Comparison of ENCODE assay signal across 18 cellular contexts in the genomic region with DNA sequence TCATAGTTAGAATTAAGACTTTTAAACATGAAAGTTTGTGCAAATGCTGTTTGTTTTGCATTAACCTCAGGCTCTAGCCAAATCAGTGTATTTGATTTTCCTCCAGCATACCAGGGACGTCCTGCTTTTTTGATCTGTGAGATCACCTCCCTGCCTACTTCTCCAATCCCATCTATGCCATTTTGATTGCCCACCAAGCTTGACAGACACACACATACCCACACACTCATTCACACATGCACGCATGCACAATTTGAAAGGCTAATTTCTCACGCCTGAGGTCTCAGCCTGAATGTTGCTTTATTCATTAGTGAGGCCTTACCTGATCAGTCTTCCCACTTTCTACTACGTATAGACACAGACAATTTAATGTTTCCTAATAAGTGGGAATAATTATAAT.
"Had no signal": no experiment of that assay in that cellular context is flagged by ENCODE, and none has a peak within 500 bp of the region (broad histone marks: within the 10 kb centered on the region; RNA-seq: fewer than 3 reads in every experiment).

No MANE protein-coding gene starts in this region.

- H3K27ac ChIP-seq: brain microvascular endothelial cell, dorsolateral prefrontal cortex, esophagus squamous epithelium, parathyroid adenoma, skin epidermis had no signal

- H3K27ac Mint-ChIP-seq: activated naive CD8-positive, alpha-beta T cell; activated T-cell treated with anti-CD3 and anti-CD28 coated beads, Interleukin-2, amount 50 U/mL, for 24 hours; T-helper 2 cell treated with Interferon-gamma antibody and Interleukin-4, amounts not matched to agents 5 μg/mL and 100 μg/mL, for 36 hours had no signal

- H3K36me3 Mint-ChIP-seq: activated naive CD8-positive, alpha-beta T cell had no signal

- H3K9me3 Mint-ChIP-seq: activated T-cell treated with anti-CD3 and anti-CD28 coated beads, Interleukin-2, amount 50 U/mL, for 24 hours; neural crest cell; T-helper 2 cell treated with Interferon-gamma antibody and Interleukin-4, amounts not matched to agents 5 μg/mL and 100 μg/mL, for 36 hours had no signal

- DNase-seq: activated CD4-positive, alpha-beta T cell treated with anti-CD3 and anti-CD28 coated beads, Interleukin-2, amount 50 U/mL, for 4 hours; activated effector memory CD4-positive, alpha-beta T cell treated with Interleukin-2 at 50 U/mL for 16 hours; activated T-cell treated with anti-CD3 and anti-CD28 coated beads, Interleukin-2, amount 50 U/mL, for 24 hours; amygdala; brain microvascular endothelial cell; dorsolateral prefrontal cortex; esophagus squamous epithelium; foreskin fibroblast; left colon; mucosa of descending colon; stimulated activated CD4-positive, alpha-beta T cell treated with anti-CD3 and anti-CD28 coated beads, Interleukin-4, amount 100 ng/mL, for 4 hours; thyroid gland had no signal

- H2AFZ ChIP-seq: parathyroid adenoma had no signal

- H3K27me3 Mint-ChIP-seq: activated naive CD8-positive, alpha-beta T cell; activated T-cell treated with anti-CD3 and anti-CD28 coated beads, Interleukin-2, amount 50 U/mL, for 24 hours had no signal

- H3K36me3 ChIP-seq: brain microvascular endothelial cell, thyroid gland had no signal

- H3K27me3 ChIP-seq: brain microvascular endothelial cell, dorsolateral prefrontal cortex, esophagus squamous epithelium, thyroid gland had no signal

- H3K4me3 Mint-ChIP-seq: activated naive CD8-positive, alpha-beta T cell; activated T-cell treated with anti-CD3 and anti-CD28 coated beads, Interleukin-2, amount 50 U/mL, for 24 hours; neural crest cell; T-helper 2 cell treated with Interferon-gamma antibody and Interleukin-4, amounts not matched to agents 5 μg/mL and 100 μg/mL, for 36 hours had no signal

- ATAC-seq: left colon, mucosa of descending colon had no signal

- H3K4me3 ChIP-seq: dorsolateral prefrontal cortex, esophagus squamous epithelium, lung, mucosa of descending colon, skin epidermis, thyroid gland had no signal

- H3K9me3 ChIP-seq: esophagus squamous epithelium, mucosa of descending colon, thyroid gland had no signal

- H3K9ac ChIP-seq: parathyroid adenoma had no signal

- H3K4me1 ChIP-seq: parathyroid adenoma, thyroid gland had no signal
